ENCODE assay signal across 7 cellular contexts in the genomic region with DNA sequence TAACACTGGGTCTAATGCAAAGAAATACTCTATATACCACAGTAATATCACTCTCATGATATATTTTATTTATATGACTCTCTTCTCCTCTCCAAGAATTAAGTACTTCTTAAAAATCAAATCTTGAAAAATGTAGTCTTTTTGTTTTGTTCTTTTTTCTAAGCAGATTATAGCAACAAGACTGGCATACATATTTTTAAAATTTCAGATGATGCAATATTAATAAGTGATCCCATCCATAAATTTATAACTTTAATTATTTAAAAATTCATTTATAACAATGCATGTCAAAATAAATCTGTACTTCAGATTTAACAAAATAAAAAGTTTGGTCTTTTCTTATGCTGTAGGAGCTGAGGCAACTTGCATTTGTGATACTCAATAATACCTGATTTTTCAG.
"Had no signal": no experiment of that assay in that cellular context is flagged by ENCODE, and none has a peak within 500 bp of the region (broad histone marks: within the 10 kb centered on the region; RNA-seq: fewer than 3 reads in every experiment).

No MANE protein-coding gene starts in this region.

- H3K4me2 ChIP-seq: KMS-11 had no signal

- H3K27ac ChIP-seq: HL-60, KMS-11 had no signal

- H3K9ac ChIP-seq: KMS-11 had no signal

- FAIRE-seq: HTR-8/SVneo had no signal

- DNase-seq: IMR-90, Karpas-422, KBM-7, KG1 had no signal
